9 cellular contexts compared by ENCODE assay signal in genomic region chr14:20714593-20715250, GRCh38. TPM values are rescaled to one million over a fixed set of nuclear protein-coding genes. Genes with fewer than 3 reads are reported as not detected.
DNase-seq lines count a peak whose midpoint lies in the region; ATAC-seq and TF ChIP-seq lines count a peak whose summit lies in the region.
"Had no signal": no experiment of that assay in that cellular context is flagged by ENCODE, and none has a peak within 500 bp of the region (broad histone marks: within the 10 kb centered on the region; RNA-seq: fewer than 3 reads in every experiment).

No MANE protein-coding gene starts in this region.

- H3K4me3 ChIP-seq in lung = no peak overlapping the region
- no peak overlapping the region for H3K4me3 ChIP-seq in thoracic aorta

- H3K27ac Mint-ChIP-seq in dendritic cell treated with granulocyte-macrophage colony-stimulating factor and Interleukin-4, amounts not matched to agents 40 ng/mL and 50 ng/mL, for 4 days = peak overlapping the region; percentile 96
- no peak overlapping the region for H3K27ac Mint-ChIP-seq in CD4-positive, alpha-beta T cell

- no peaks in the 10 kb centered on the region for H3K36me3 Mint-ChIP-seq in dendritic cell treated with granulocyte-macrophage colony-stimulating factor and Interleukin-4, amounts not matched to agents 40 ng/mL and 50 ng/mL, for 4 days (ENCODE audit: low read depth)
- no peaks in the 10 kb centered on the region for H3K36me3 Mint-ChIP-seq in CD4-positive, alpha-beta T cell (ENCODE audit: low read depth)

- POLR2A ChIA-PET in CD4-positive, alpha-beta T cell (lab: Charles Lee) = no interaction called here

- TF ChIP-seq CTCF in lung (IDR thresholded peaks at IDR 0.05; ENCODE audit: control extremely low read depth, extremely low read depth) = no peak
- no peak for TF ChIP-seq CTCF in thoracic aorta (IDR thresholded peaks at IDR 0.05)
- TF ChIP-seq CTCF in CD4-positive, alpha-beta T cell (IDR thresholded peaks at IDR 0.05) = no peak

- 8 to 26% methylated on average over 4 of the region's 4 CpGs for WGBS in lung, 2 donors

- CTCF ChIA-PET in CD4-positive, alpha-beta T cell (lab: Charles Lee) = no interaction called here

- intact Hi-C loops in dendritic cell treated with granulocyte-macrophage colony-stimulating factor and Interleukin-4, amounts not matched to agents 40 ng/mL and 50 ng/mL, for 4 days (cut with micrococcal nuclease) = loop anchor here (5.0 kb wide), 1 partner anchor 68 kb away; the partner anchor contains the start of gene RNASE6
- intact Hi-C loops in CD4-positive, alpha-beta T cell (cut with DNase I, micrococcal nuclease) = no loop called here

- no peaks in the 10 kb centered on the region for H3K27me3 Mint-ChIP-seq in dendritic cell treated with granulocyte-macrophage colony-stimulating factor and Interleukin-4, amounts not matched to agents 40 ng/mL and 50 ng/mL, for 4 days
- peaks cover 14% of the 10 kb centered on the region for H3K27me3 Mint-ChIP-seq in CD4-positive, alpha-beta T cell

- no peaks in the 10 kb centered on the region for H3K27me3 ChIP-seq in lung (ENCODE audit: control insufficient read depth, insufficient read depth)
- H3K27me3 ChIP-seq in thoracic aorta (replicated peaks; ENCODE audit: insufficient read depth) = no peaks in the 10 kb centered on the region
- H3K27me3 ChIP-seq in CD4-positive, alpha-beta T cell (ENCODE audit: control insufficient read depth, insufficient read depth, low read length) = peaks cover 7% of the 10 kb centered on the region

- H3K4me1 Mint-ChIP-seq in dendritic cell treated with granulocyte-macrophage colony-stimulating factor and Interleukin-4, amounts not matched to agents 40 ng/mL and 50 ng/mL, for 4 days (ENCODE audit: low read depth) = peaks cover 58% of the 10 kb centered on the region
- peaks cover 6% of the 10 kb centered on the region for H3K4me1 Mint-ChIP-seq in CD4-positive, alpha-beta T cell (ENCODE audit: low read depth)

- no peaks in the 10 kb centered on the region for H3K9me3 Mint-ChIP-seq in dendritic cell treated with granulocyte-macrophage colony-stimulating factor and Interleukin-4, amounts not matched to agents 40 ng/mL and 50 ng/mL, for 4 days
- H3K9me3 Mint-ChIP-seq in CD4-positive, alpha-beta T cell = no peaks in the 10 kb centered on the region

- peak overlapping the region in 1 of 2 donors; percentile 89 for H3K27ac ChIP-seq in lung (ENCODE audit: low read depth in 1 of 2, low read length in 1 of 2)
- peak overlapping the region in 1 of 2 donors; percentile 19 for H3K27ac ChIP-seq in thoracic aorta
- no peak overlapping the region for H3K27ac ChIP-seq in CD4-positive, alpha-beta T cell (ENCODE audit: low read depth, low read length)

- H3K36me3 ChIP-seq in lung (ENCODE audit: control insufficient read depth in 2 of 2, insufficient read depth in 2 of 2, low read length in 2 of 2) (no peaks in the 10 kb centered on the region), thoracic aorta (no peaks in the 10 kb centered on the region)

- H3K4me3 Mint-ChIP-seq in dendritic cell treated with granulocyte-macrophage colony-stimulating factor and Interleukin-4, amounts not matched to agents 40 ng/mL and 50 ng/mL, for 4 days = peak overlapping the region; percentile 59
- H3K4me3 Mint-ChIP-seq in CD4-positive, alpha-beta T cell = no peak overlapping the region

- peak; percentile 4 for DNase-seq in M059J (ENCODE audit: low read depth)
- DNase-seq in lung (ENCODE audit: low spot score) = peak; percentile 86
- peak; percentile 36 for DNase-seq in thoracic aorta (ENCODE audit: low spot score)
- DNase-seq in SKM-1 (lab: John Stamatoyannopoulos, UW; ENCODE audit: unreplicated experiment) = no peak
- no peak for DNase-seq in CD4-positive, alpha-beta T cell
- DNase-seq: NK-92 treated with Interleukin-12 subunit alpha and Interleukin-12 subunit beta, amount 100 ng/mL, for 24 hours had no signal

- ATAC-seq in lung (ENCODE audit: insufficient read depth, low FRiP score) (peak; percentile 72), thoracic aorta (ENCODE audit: insufficient number of reproducible peaks, low FRiP score, low read depth) (peak; percentile 66), GM19351 (IDR thresholded peaks at IDR 0.05; ENCODE audit: unreplicated experiment) (no peak), GM19467 (IDR thresholded peaks at IDR 0.05; ENCODE audit: unreplicated experiment) (no peak)
- ATAC-seq in CD4-positive, alpha-beta T cell (ENCODE audit: poor library complexity) = no peak

- no peaks in the 10 kb centered on the region for H3K9me3 ChIP-seq in lung (ENCODE audit: control insufficient read depth in 2 of 2, insufficient read depth in 1 of 2, low read length in 1 of 2)
- H3K9me3 ChIP-seq in thoracic aorta = no peaks in the 10 kb centered on the region
- H3K9me3 ChIP-seq in CD4-positive, alpha-beta T cell (ENCODE audit: control insufficient read depth, low read length) = no peaks in the 10 kb centered on the region

- H3K4me1 ChIP-seq in lung (ENCODE audit: control insufficient read depth in 2 of 2, insufficient read depth in 2 of 2, low read length in 2 of 2) (no peaks in the 10 kb centered on the region), thoracic aorta (ENCODE audit: control insufficient read depth in 1 of 2, low read depth in 2 of 2) (no peaks in the 10 kb centered on the region)

RNA-seq across cellular contexts. Expression of gene ANG, which starts 26.2 kb away (rescaled TPM):
- total RNA-seq in M059J (2014; rRNA removed; shearing (Covaris generic)) = 2.8 and 3.0 TPM in 2 replicates
- 10 to 100 TPM; 14.0 to 16.3 TPM for total RNA-seq in lung
- polyA plus RNA-seq in lung = 10 to 100 TPM; 19.6 to 27.5 TPM
- total RNA-seq in thoracic aorta = 10 to 100 TPM; 13.5 to 15.7 TPM
- under 1 TPM; 0.27 to 0.92 TPM for total RNA-seq in CD4-positive, alpha-beta T cell

RNA-seq across cellular contexts. Expression of gene RNASE4, which starts 30.4 kb away (rescaled TPM):
- total RNA-seq in M059J (2014; rRNA removed; shearing (Covaris generic)) = 12.1 and 13.3 TPM in 2 replicates
- 10 to 100 TPM; 14.5 to 51.9 TPM for total RNA-seq in lung
- polyA plus RNA-seq in lung = 10 to 100 TPM; 28.4 to 28.8 TPM
- total RNA-seq in thoracic aorta = 10 to 100 TPM; 45.6 to 66.4 TPM
- total RNA-seq in CD4-positive, alpha-beta T cell = under 1 TPM; 0.11 to 0.38 TPM

RNA-seq across cellular contexts. Expression of gene EDDM3A, which starts 31.0 kb away (rescaled TPM):
- total RNA-seq in M059J (2014; rRNA removed; shearing (Covaris generic)) = not detected in 2 replicates
- total RNA-seq in lung = not detected
- not detected for polyA plus RNA-seq in lung
- not detected for total RNA-seq in thoracic aorta
- not detected for total RNA-seq in CD4-positive, alpha-beta T cell

RNA-seq across cellular contexts. Expression of gene EDDM3B, which starts 53.5 kb away (rescaled TPM):
- total RNA-seq in M059J (2014; rRNA removed; shearing (Covaris generic)) = not detected in 2 replicates
- not detected for total RNA-seq in lung
- under 1 TPM in 1 of 2 donors, not detected in 1; 0.09 TPM for polyA plus RNA-seq in lung
- total RNA-seq in thoracic aorta = not detected
- total RNA-seq in CD4-positive, alpha-beta T cell = not detected

Comparison
In these comparisons a context has a peak if more than half of its experiments do, and no peak if none do; other contexts are left out.
1. DNase-seq: peak in M059J (single experiment), lung (single experiment) and thoracic aorta (single experiment); none in SKM-1 (single experiment) and CD4-positive, alpha-beta T cell (0 of 10).
2. ATAC-seq: peak in lung (single experiment) and thoracic aorta (single experiment); none in CD4-positive, alpha-beta T cell (single experiment), GM19351 (single experiment) and GM19467 (single experiment).